In the genomic region with DNA sequence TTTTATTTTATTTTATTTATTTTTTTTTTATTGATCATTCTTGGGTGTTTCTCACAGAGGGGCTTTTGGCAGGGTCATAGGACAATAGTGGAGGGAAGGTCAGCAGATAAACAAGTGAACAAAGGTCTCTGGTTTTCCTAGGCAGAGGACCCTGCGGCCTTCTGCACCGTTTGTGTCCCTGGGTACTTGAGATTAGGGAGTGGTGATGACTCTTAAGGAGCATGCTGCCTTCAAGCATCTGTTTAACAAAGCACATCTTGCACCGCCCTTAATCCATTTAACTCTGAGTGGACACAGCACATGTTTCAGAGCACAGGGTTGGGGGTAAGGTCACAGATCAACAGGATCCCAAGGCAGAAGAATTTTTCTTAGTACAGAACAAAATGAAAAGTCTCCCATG, we compare ENCODE assay signal across 8 cellular contexts. TPM values are rescaled to one million over a fixed set of nuclear protein-coding genes. Genes with fewer than 3 reads are reported as not detected.
DNase-seq lines count a peak whose midpoint lies in the region; TF ChIP-seq lines count a peak whose summit lies in the region.
"Not testable (repeated sequence)": the region's sequence is repeated elsewhere in the genome, so short reads cannot be mapped to it uniquely, and the experiment has no call there.
"Had no signal": no experiment of that assay in that cellular context is flagged by ENCODE, and none has a peak within 500 bp of the region (broad histone marks: within the 10 kb centered on the region; RNA-seq: fewer than 3 reads in every experiment).

No MANE protein-coding gene starts in this region.

- DNase-seq in NCI-H748 (lab: John Stamatoyannopoulos, UW; ENCODE audit: unreplicated experiment) = peak; percentile 71
- peak; percentile 39 for DNase-seq in WERI-Rb-1
- DNase-seq in activated T-helper 1 cell treated with anti-CD3 and anti-CD28 coated beads, Interleukin-12 subunit alpha, Interleukin-12 subunit beta, Interleukin-2, Interleukin-4 antibody, amounts not matched to agents 30 ng/mL and 10 ng/mL and 1 ng/mL, durations not matched to agents 14 hours and 24 hours and 36 hours (ENCODE audit: low spot score); neural progenitor cell (ENCODE audit: low spot score): not testable (repeated sequence)
- peak; percentile 32 to 67 for DNase-seq in erythroblast (lab: John Stamatoyannopoulos, UW)

- not testable (repeated sequence) for TF ChIP-seq POLR2A in erythroblast (IDR thresholded peaks at IDR 0.05; ENCODE audit: low read length)

- not testable (repeated sequence) for H2AFZ ChIP-seq in neural progenitor cell (replicated peaks)

- not testable (repeated sequence) for H3K4me1 ChIP-seq in neural progenitor cell

- H3K4me2 ChIP-seq in neural progenitor cell = not testable (repeated sequence)

- peak overlapping the region; percentile 65 for H3K27ac ChIP-seq in WERI-Rb-1
- H3K27ac ChIP-seq in neural progenitor cell = not testable (repeated sequence)

- not testable (repeated sequence) for TF ChIP-seq CTCF in WERI-Rb-1 (IDR thresholded peaks at IDR 0.05; ENCODE audit: low read depth, low read length); neural progenitor cell (IDR thresholded peaks at IDR 0.05)

- H3K27ac Mint-ChIP-seq in IgD-negative memory B cell = peak overlapping the region in 1 of 3 donors; percentile 92
- not testable (repeated sequence) for H3K27ac Mint-ChIP-seq in activated T-helper 1 cell treated with anti-CD3 and anti-CD28 coated beads, Interleukin-12 subunit alpha, Interleukin-12 subunit beta, Interleukin-2, Interleukin-4 antibody, amounts not matched to agents 30 ng/mL and 10 ng/mL and 1 ng/mL, durations not matched to agents 14 hours and 24 hours and 36 hours
- H3K27ac Mint-ChIP-seq in neural progenitor cell = peak overlapping the region; percentile 76

- not testable (repeated sequence) for H4K20me1 ChIP-seq in neural progenitor cell (ENCODE audit: low read depth)

- peak overlapping the region in 3 of 4 donors; percentile 28 to 48 (median 32) for H3K4me3 Mint-ChIP-seq in IgD-negative memory B cell
- H3K4me3 Mint-ChIP-seq in activated T-helper 1 cell treated with anti-CD3 and anti-CD28 coated beads, Interleukin-12 subunit alpha, Interleukin-12 subunit beta, Interleukin-2, Interleukin-4 antibody, amounts not matched to agents 30 ng/mL and 10 ng/mL and 1 ng/mL, durations not matched to agents 14 hours and 24 hours and 36 hours = peak overlapping the region; percentile 42
- peak overlapping the region; percentile 46 for H3K4me3 Mint-ChIP-seq in neural progenitor cell

- H3K4me3 ChIP-seq in WERI-Rb-1 (ENCODE audit: low read depth, low read length); neural progenitor cell: not testable (repeated sequence)

- not testable (repeated sequence) for H3K27me3 Mint-ChIP-seq in IgD-negative memory B cell; activated T-helper 1 cell treated with anti-CD3 and anti-CD28 coated beads, Interleukin-12 subunit alpha, Interleukin-12 subunit beta, Interleukin-2, Interleukin-4 antibody, amounts not matched to agents 30 ng/mL and 10 ng/mL and 1 ng/mL, durations not matched to agents 14 hours and 24 hours and 36 hours (ENCODE audit: insufficient read depth)
- H3K27me3 Mint-ChIP-seq in neural progenitor cell (ENCODE audit: insufficient read depth, low read depth) = peaks cover 10% of the 10 kb centered on the region

- H3K4me1 Mint-ChIP-seq in IgD-negative memory B cell (peaks cover 28 to 35% (median 29%) of the 10 kb centered on the region in 3 donors), neural progenitor cell (peaks cover 35% of the 10 kb centered on the region)
- peaks cover 34% of the 10 kb centered on the region for H3K4me1 Mint-ChIP-seq in activated T-helper 1 cell treated with anti-CD3 and anti-CD28 coated beads, Interleukin-12 subunit alpha, Interleukin-12 subunit beta, Interleukin-2, Interleukin-4 antibody, amounts not matched to agents 30 ng/mL and 10 ng/mL and 1 ng/mL, durations not matched to agents 14 hours and 24 hours and 36 hours (ENCODE audit: low read depth)

- H3K36me3 Mint-ChIP-seq in IgD-negative memory B cell; activated T-helper 1 cell treated with anti-CD3 and anti-CD28 coated beads, Interleukin-12 subunit alpha, Interleukin-12 subunit beta, Interleukin-2, Interleukin-4 antibody, amounts not matched to agents 30 ng/mL and 10 ng/mL and 1 ng/mL, durations not matched to agents 14 hours and 24 hours and 36 hours (ENCODE audit: low read depth); neural progenitor cell: not testable (repeated sequence)

- not testable (repeated sequence) for H3K9ac ChIP-seq in neural progenitor cell

- H3K9me3 Mint-ChIP-seq in IgD-negative memory B cell; activated T-helper 1 cell treated with anti-CD3 and anti-CD28 coated beads, Interleukin-12 subunit alpha, Interleukin-12 subunit beta, Interleukin-2, Interleukin-4 antibody, amounts not matched to agents 30 ng/mL and 10 ng/mL and 1 ng/mL, durations not matched to agents 14 hours and 24 hours and 36 hours; neural progenitor cell: not testable (repeated sequence)

- H3K27me3 ChIP-seq in WERI-Rb-1 (ENCODE audit: insufficient read depth, low read depth, severe bottlenecking); neural progenitor cell: not testable (repeated sequence)

- intact Hi-C loops in activated T-helper 1 cell treated with anti-CD3 and anti-CD28 coated beads, Interleukin-12 subunit alpha, Interleukin-12 subunit beta, Interleukin-2, Interleukin-4 antibody, amounts not matched to agents 30 ng/mL and 10 ng/mL and 1 ng/mL, durations not matched to agents 14 hours and 24 hours and 36 hours (cut with micrococcal nuclease) = loop anchor here (5.0 to 10.0 kb wide), 3 partner anchors 300 to 538 kb away; partner anchors contain the start of genes KCNK6, SAMD4B and YIF1B

- H3K36me3 ChIP-seq in WERI-Rb-1, neural progenitor cell: not testable (repeated sequence)

- not testable (repeated sequence) for H3K9me3 ChIP-seq in WERI-Rb-1 (ENCODE audit: severe bottlenecking); neural progenitor cell (ENCODE audit: low read depth)

- H3F3A ChIP-seq in neural progenitor cell (ENCODE audit: low read depth) = peaks cover 28% of the 10 kb centered on the region

- not testable (repeated sequence) for H3K79me2 ChIP-seq in neural progenitor cell (ENCODE audit: low read depth)

RNA-seq across cellular contexts. Expression of gene HNRNPL, which starts 5.2 kb away (rescaled TPM):
- 78.9 TPM for polyA plus RNA-seq in IgD-negative memory B cell
- total RNA-seq in activated T-helper 1 cell treated with anti-CD3 and anti-CD28 coated beads, Interleukin-12 subunit alpha, Interleukin-12 subunit beta, Interleukin-2, Interleukin-4 antibody, amounts not matched to agents 30 ng/mL and 10 ng/mL and 1 ng/mL, durations not matched to agents 14 hours and 24 hours and 36 hours = 632 and 659 TPM in 2 replicates
- 436 and 583 TPM in 2 replicates for total RNA-seq in neural progenitor cell (ENCODE audit: low replicate concordance)

RNA-seq across cellular contexts. Expression of gene RINL, which starts 23.1 kb away (rescaled TPM):
- 61.3 TPM for polyA plus RNA-seq in IgD-negative memory B cell
- 70.7 and 73.1 TPM in 2 replicates for total RNA-seq in activated T-helper 1 cell treated with anti-CD3 and anti-CD28 coated beads, Interleukin-12 subunit alpha, Interleukin-12 subunit beta, Interleukin-2, Interleukin-4 antibody, amounts not matched to agents 30 ng/mL and 10 ng/mL and 1 ng/mL, durations not matched to agents 14 hours and 24 hours and 36 hours
- 4.7 and 5.4 TPM in 2 replicates for total RNA-seq in neural progenitor cell (ENCODE audit: low replicate concordance)

RNA-seq across cellular contexts. Expression of gene ECH1, which starts 23.4 kb away (rescaled TPM):
- 307 TPM for polyA plus RNA-seq in IgD-negative memory B cell
- total RNA-seq in activated T-helper 1 cell treated with anti-CD3 and anti-CD28 coated beads, Interleukin-12 subunit alpha, Interleukin-12 subunit beta, Interleukin-2, Interleukin-4 antibody, amounts not matched to agents 30 ng/mL and 10 ng/mL and 1 ng/mL, durations not matched to agents 14 hours and 24 hours and 36 hours = 125 and 132 TPM in 2 replicates
- 52.2 and 92.9 TPM in 2 replicates for total RNA-seq in neural progenitor cell (ENCODE audit: low replicate concordance)

RNA-seq across cellular contexts. Expression of gene LGALS4, which starts 42.2 kb away (rescaled TPM):
- not detected for polyA plus RNA-seq in IgD-negative memory B cell
- 1.1 and 1.3 TPM in 2 replicates for total RNA-seq in activated T-helper 1 cell treated with anti-CD3 and anti-CD28 coated beads, Interleukin-12 subunit alpha, Interleukin-12 subunit beta, Interleukin-2, Interleukin-4 antibody, amounts not matched to agents 30 ng/mL and 10 ng/mL and 1 ng/mL, durations not matched to agents 14 hours and 24 hours and 36 hours
- 0.31 TPM in 1 of 2 replicates, not detected in the other for total RNA-seq in neural progenitor cell (ENCODE audit: low replicate concordance)
- polyA plus RNA-seq: CD4-positive, alpha-beta memory T cell; GM23338 had no signal

RNA-seq across cellular contexts. Expression of gene SIRT2, which starts 44.5 kb away (rescaled TPM):
- 45.5 TPM for polyA plus RNA-seq in IgD-negative memory B cell
- total RNA-seq in activated T-helper 1 cell treated with anti-CD3 and anti-CD28 coated beads, Interleukin-12 subunit alpha, Interleukin-12 subunit beta, Interleukin-2, Interleukin-4 antibody, amounts not matched to agents 30 ng/mL and 10 ng/mL and 1 ng/mL, durations not matched to agents 14 hours and 24 hours and 36 hours = 28.3 and 28.7 TPM in 2 replicates
- 10.9 and 15.2 TPM in 2 replicates for total RNA-seq in neural progenitor cell (ENCODE audit: low replicate concordance)

Comparison
In these comparisons a context has a peak if more than half of its experiments do, and no peak if none do; other contexts are left out.
1. RNA of gene RINL, which starts 23.1 kb away (total RNA-seq): 70.7 to 73.1 TPM in activated T-helper 1 cell treated with anti-CD3 and anti-CD28 coated beads, Interleukin-12 subunit alpha, Interleukin-12 subunit beta, Interleukin-2, Interleukin-4 antibody, amounts not matched to agents 30 ng/mL and 10 ng/mL and 1 ng/mL, durations not matched to agents 14 hours and 24 hours and 36 hours; 4.7 to 5.4 TPM in neural progenitor cell; every median in the first group is over 10 times any median in the second.
2. Peak in every context shown above with its lines, with median percentiles within 50 percentile points of each other: H3K4me3 Mint-ChIP-seq.